17 cellular contexts compared by ENCODE assay signal in the genomic region with DNA sequence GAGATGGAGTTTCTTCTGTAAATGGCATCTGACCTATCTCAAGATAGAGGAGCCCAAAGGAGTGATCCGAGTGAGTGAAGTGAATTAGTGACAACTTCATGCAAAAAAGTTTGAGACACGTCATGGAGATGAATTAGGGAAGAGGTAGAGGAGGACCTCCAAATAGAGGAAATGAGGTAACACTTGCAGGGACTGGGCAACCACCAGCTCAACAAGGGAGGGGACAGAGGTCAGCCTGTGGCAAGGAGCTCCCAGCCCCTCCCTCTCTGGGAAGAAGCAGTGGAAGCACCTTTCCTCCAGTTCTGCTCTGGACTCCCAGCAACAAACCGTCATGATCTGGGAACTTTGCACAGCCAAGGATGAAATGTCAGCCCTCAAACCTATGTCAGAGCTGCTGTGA.
"Had no signal": no experiment of that assay in that cellular context is flagged by ENCODE, and none has a peak within 500 bp of the region (broad histone marks: within the 10 kb centered on the region; RNA-seq: fewer than 3 reads in every experiment).

No MANE protein-coding gene starts in this region.

- H3K4me3 ChIP-seq: hepatocyte, tibial nerve had no signal

- H3K4me1 Mint-ChIP-seq: brain; endodermal cell; stimulated activated memory B cell treated with anti-CD40 and anti-IgM and Interleukin-4, amounts not matched to agents 10 μg/mL and 1 μg/mL and 100 μg/mL, for 72 hours had no signal

- DNase-seq: activated CD4-positive, CD25-positive, alpha-beta regulatory T cell; activated naive CD4-positive, alpha-beta T cell treated with anti-CD3 and anti-CD28 coated beads, Interleukin-2, amount 50 U/mL, for 16 hours; activated T-cell treated with anti-CD3 and anti-CD28 coated beads, Interleukin-2, amount 50 U/mL, for 1 hour; amygdala; dermis blood vessel endothelial cell; erythroblast; kidney; right cardiac atrium; stimulated activated CD4-positive, alpha-beta T cell treated with anti-CD3 and anti-CD28 coated beads, Interleukin-1b, Interleukin-23, amount 100 ng/mL, for 48 hours had no signal

- H3K36me3 Mint-ChIP-seq: brain; mesothelial cell of epicardium; stimulated activated memory B cell treated with anti-CD40 and anti-IgM and Interleukin-4, amounts not matched to agents 10 μg/mL and 1 μg/mL and 100 μg/mL, for 72 hours had no signal

- H3K27me3 Mint-ChIP-seq: progenitor cell of endocrine pancreas; stimulated activated memory B cell treated with anti-CD40 and anti-IgM and Interleukin-4, amounts not matched to agents 10 μg/mL and 1 μg/mL and 100 μg/mL, for 72 hours had no signal

- H3K27ac ChIP-seq: hepatocyte, tibial nerve had no signal

- H3K36me3 ChIP-seq: tibial nerve had no signal

- ATAC-seq: stimulated activated memory B cell treated with anti-CD40 and anti-IgM and Interleukin-4, amounts not matched to agents 10 μg/mL and 1 μg/mL and 100 μg/mL, for 72 hours had no signal

- H3K4me3 Mint-ChIP-seq: brain; endodermal cell; mesothelial cell of epicardium; stimulated activated memory B cell treated with anti-CD40 and anti-IgM and Interleukin-4, amounts not matched to agents 10 μg/mL and 1 μg/mL and 100 μg/mL, for 72 hours; T-helper 1 cell treated with Interleukin-12 subunit alpha and Interleukin-12 subunit beta and Interleukin-4 antibody, amounts not matched to agents 30 μg/mL and 1 μg/mL, for 36 hours had no signal

- H3K27me3 ChIP-seq: hepatocyte, tibial nerve had no signal

- H3K27ac Mint-ChIP-seq: brain; endodermal cell; mesothelial cell of epicardium; progenitor cell of endocrine pancreas; stimulated activated memory B cell treated with anti-CD40 and anti-IgM and Interleukin-4, amounts not matched to agents 10 μg/mL and 1 μg/mL and 100 μg/mL, for 72 hours; T-helper 1 cell treated with Interleukin-12 subunit alpha and Interleukin-12 subunit beta and Interleukin-4 antibody, amounts not matched to agents 30 μg/mL and 1 μg/mL, for 36 hours had no signal

- H3K4me1 ChIP-seq: tibial nerve had no signal
